In the genomic region with DNA sequence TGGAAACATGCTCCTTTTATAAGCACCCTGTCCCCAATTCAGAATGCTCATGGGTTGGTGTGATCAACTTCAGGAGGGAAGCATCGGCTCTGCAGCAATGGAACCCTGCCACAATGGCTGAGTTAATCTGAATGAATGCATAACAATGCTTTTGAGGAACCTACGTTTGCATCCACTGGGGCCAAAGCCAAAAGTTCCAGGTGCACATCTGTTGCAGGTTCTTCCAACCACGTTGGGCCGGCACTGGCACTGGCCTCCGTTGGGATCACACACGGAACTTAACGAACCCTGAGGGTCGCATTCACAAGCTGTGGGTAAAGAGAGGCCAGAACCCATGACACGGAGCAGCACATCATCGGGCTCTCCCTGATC, we compare ENCODE assay signal across 25 cellular contexts. TPM values are rescaled to one million over a fixed set of nuclear protein-coding genes. Genes with fewer than 3 reads are reported as not detected.
DNase-seq lines count a peak whose midpoint lies in the region; ATAC-seq and TF ChIP-seq lines count a peak whose summit lies in the region.
"Had no signal": no experiment of that assay in that cellular context is flagged by ENCODE, and none has a peak within 500 bp of the region (broad histone marks: within the 10 kb centered on the region; RNA-seq: fewer than 3 reads in every experiment).

No MANE protein-coding gene starts in this region.

- H3K9me3 ChIP-seq in HUES64 (ENCODE audit: insufficient read depth, low read depth, low read length) (no peaks in the 10 kb centered on the region), subcutaneous abdominal adipose tissue (ENCODE audit: control insufficient read depth in 5 of 5, low read length in 5 of 5) (no peaks in the 10 kb centered on the region), MG63 (no peaks in the 10 kb centered on the region)
- H3K9me3 ChIP-seq: heart left ventricle, neutrophil had no signal

- ATAC-seq in HG02763 (IDR thresholded peaks at IDR 0.05; ENCODE audit: unreplicated experiment) = no peak
- ATAC-seq: activated naive CD8-positive, alpha-beta T cell treated with anti-CD3 and anti-CD28 coated beads, Interleukin-2, amount 50 U/mL, for 24 hours; activated T-cell treated with anti-CD3 and anti-CD28 coated beads, Interleukin-2, amount 50 U/mL, for 4 hours; stimulated activated naive CD8-positive, alpha-beta T cell treated with anti-CD3 and anti-CD28 coated beads, Interleukin-15, Interleukin-2, amounts not matched to agents 100 U/mL and 50 U/mL, for 24 hours; T-helper 17 cell had no signal

- H3K4me3 Mint-ChIP-seq in brain = no peak overlapping the region
- H3K4me3 Mint-ChIP-seq: activated naive CD8-positive, alpha-beta T cell treated with anti-CD3 and anti-CD28 coated beads, Interleukin-2, amount 50 U/mL, for 24 hours; activated T-cell treated with anti-CD3 and anti-CD28 coated beads, Interleukin-2, amount 50 U/mL, for 4 hours; memory B cell; T-helper 17 cell had no signal

- H3K36me3 Mint-ChIP-seq in brain = peaks cover 82% of the 10 kb centered on the region
- H3K36me3 Mint-ChIP-seq: memory B cell had no signal

- H3K27ac ChIP-seq in HUES64 (ENCODE audit: low read depth, low read length) (peak overlapping the region; percentile 41; the same call in 1 of the 2 replicates), subcutaneous abdominal adipose tissue (ENCODE audit: low read depth, low read length) (peak overlapping the region; percentile 79)
- H3K27ac ChIP-seq: epithelial cell of prostate, KMS-11, neutrophil had no signal

- H3K27me3 ChIP-seq in HUES64 (ENCODE audit: insufficient read depth, low read length) (no peaks in the 10 kb centered on the region), subcutaneous abdominal adipose tissue (ENCODE audit: control insufficient read depth in 5 of 5, insufficient read depth in 4 of 5, low read length in 5 of 5) (no peaks in the 10 kb centered on the region), MG63 (no peaks in the 10 kb centered on the region)
- H3K27me3 ChIP-seq: heart left ventricle had no signal

- H3K4me3 ChIP-seq in HUES64 (ENCODE audit: low read length) (no peak overlapping the region), subcutaneous abdominal adipose tissue (ENCODE audit: low read depth in 1 of 5, low read length in 5 of 5) (peak overlapping the region in 1 of 5 donors; percentile 2), MG63 (no peak overlapping the region)
- H3K4me3 ChIP-seq: heart left ventricle had no signal

- H3K4me1 ChIP-seq in HUES64 (ENCODE audit: insufficient read depth, low read length) (peaks cover 6% of the 10 kb centered on the region; the same call in 1 of the 2 replicates), subcutaneous abdominal adipose tissue (ENCODE audit: control insufficient read depth in 5 of 5, insufficient read depth in 5 of 5, low read length in 5 of 5) (peaks cover 4 to 47% (median 38%) of the 10 kb centered on the region in 5 donors)

- DNase-seq in iPS-NIHi7 (ENCODE audit: extremely low spot score) = peak; percentile 21
- no peak for DNase-seq in MG63
- no peak for DNase-seq in mucosa of gallbladder (ENCODE audit: low spot score)
- DNase-seq in activated naive CD4-positive, alpha-beta T cell treated with anti-CD3 and anti-CD28 coated beads, Interleukin-2, amount 50 U/mL, for 16 hours = no peak
- DNase-seq: activated CD4-positive, alpha-beta T cell treated with anti-CD3 and anti-CD28 coated beads for 4 hours; activated gamma-delta T cell treated with Interleukin-2 at 50 U/mL for 16 hours; activated naive CD8-positive, alpha-beta T cell treated with anti-CD3 and anti-CD28 coated beads, Interleukin-2, amount 50 U/mL, for 24 hours; activated T-cell treated with anti-CD3 and anti-CD28 coated beads, Interleukin-2, amount 50 U/mL, for 4 hours; DMS153; effector CD4-positive, alpha-beta T cell; heart left ventricle; NCI-H1417 treated with DMSO at 0.1 percent for 48 hours; NCI-H2081 treated with DMSO at 0.1 percent for 48 hours; RPMI8226; stimulated activated naive CD8-positive, alpha-beta T cell treated with anti-CD3 and anti-CD28 coated beads, Interleukin-15, Interleukin-2, amounts not matched to agents 100 U/mL and 50 U/mL, for 24 hours; T-helper 17 cell had no signal

- H3K4me1 Mint-ChIP-seq in brain = peaks cover 39% of the 10 kb centered on the region
- H3K4me1 Mint-ChIP-seq: activated naive CD8-positive, alpha-beta T cell treated with anti-CD3 and anti-CD28 coated beads, Interleukin-2, amount 50 U/mL, for 24 hours; memory B cell had no signal

- 83% methylated on average over 10 of the region's 10 CpGs for WGBS in HUES64

- TF ChIP-seq CTCF in brain (conservative IDR thresholded peaks at IDR 0.05) = no peak

- no peaks in the 10 kb centered on the region for H3K27me3 Mint-ChIP-seq in brain
- H3K27me3 Mint-ChIP-seq: progenitor cell of endocrine pancreas had no signal

- H3K27ac Mint-ChIP-seq in brain = peak overlapping the region in 3 of 5 experiments; percentile 23 to 79 (median 76)
- H3K27ac Mint-ChIP-seq: activated naive CD8-positive, alpha-beta T cell treated with anti-CD3 and anti-CD28 coated beads, Interleukin-2, amount 50 U/mL, for 24 hours; memory B cell; progenitor cell of endocrine pancreas; T-helper 17 cell had no signal

- H3K36me3 ChIP-seq in HUES64 (ENCODE audit: insufficient read depth, low read length) = peaks cover 90% of the 10 kb centered on the region
- H3K36me3 ChIP-seq in subcutaneous abdominal adipose tissue (ENCODE audit: control insufficient read depth in 5 of 5, insufficient read depth in 5 of 5, low read length in 5 of 5) = peaks cover 5 to 67% (median 55%) of the 10 kb centered on the region in 5 donors
- H3K36me3 ChIP-seq in MG63 = peaks cover 3% of the 10 kb centered on the region
- H3K36me3 ChIP-seq: neutrophil had no signal

- no peak overlapping the region for H3K9ac ChIP-seq in HUES64 (ENCODE audit: low read depth, low read length)
- H3K9ac ChIP-seq in subcutaneous abdominal adipose tissue (ENCODE audit: low read length in 5 of 5) = no peak overlapping the region
- H3K9ac ChIP-seq: KMS-11 had no signal

- no peaks in the 10 kb centered on the region for H3K9me3 Mint-ChIP-seq in brain
- H3K9me3 Mint-ChIP-seq: activated naive CD8-positive, alpha-beta T cell treated with anti-CD3 and anti-CD28 coated beads, Interleukin-2, amount 50 U/mL, for 24 hours; activated T-cell treated with anti-CD3 and anti-CD28 coated beads, Interleukin-2, amount 50 U/mL, for 4 hours; memory B cell had no signal

RNA-seq across cellular contexts. Expression of gene LAMB1, which starts 43.4 kb away (rescaled TPM):
- polyA plus RNA-seq in HUES64 (2013, experiment 1 of 2) = 56.2 TPM
- polyA plus RNA-seq in HUES64 (2013, experiment 2 of 2) = 61.1 TPM
- polyA plus RNA-seq in brain (ENCODE audit: insufficient read depth, low read depth, low replicate concordance) = 11.2 TPM
- 18.9 and 22.7 TPM in 2 replicates for total RNA-seq in MG63 (2014; rRNA removed; shearing (Covaris generic); ENCODE audit: low replicate concordance)
- 89.4 TPM for total RNA-seq in mucosa of gallbladder
- total RNA-seq: T-helper 17 cell had no signal
